Comparison of ENCODE assay signal across 8 cellular contexts in the genomic region with DNA sequence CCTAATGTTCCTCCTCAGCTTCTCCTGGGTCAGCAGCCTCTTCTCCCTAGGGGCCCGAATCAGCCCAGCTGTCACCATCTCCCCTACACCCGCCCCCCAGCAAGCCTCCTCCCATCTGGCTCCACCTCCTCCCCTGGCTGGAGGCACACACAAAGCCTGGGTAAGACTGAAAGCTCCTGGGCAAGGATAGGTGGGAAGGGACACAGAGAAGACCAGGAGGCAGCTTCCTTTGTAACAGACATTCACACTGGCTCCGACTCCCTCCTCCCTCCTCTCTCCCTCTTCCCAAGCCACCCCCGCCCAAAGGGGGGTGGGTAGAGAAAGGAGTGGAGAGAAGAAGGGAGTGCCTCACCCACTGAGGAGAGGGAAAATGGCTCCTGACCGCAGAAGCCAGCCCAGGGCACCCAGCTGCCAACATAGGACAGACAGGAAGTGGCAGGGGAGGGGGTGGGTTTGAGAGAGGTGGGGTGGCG. TPM values are rescaled to one million over a fixed set of nuclear protein-coding genes. Genes with fewer than 3 reads are reported as not detected.
DNase-seq lines count a peak whose midpoint lies in the region; TF ChIP-seq lines count a peak whose summit lies in the region.

No MANE protein-coding gene starts in this region.

- peaks cover 10 to 44% (median 28%) of the 10 kb centered on the region in 3 donors for H3K36me3 ChIP-seq in tibial nerve

- WGBS in tibial nerve, 2 donors = 15 to 23% methylated on average over 6 of the region's 6 CpGs

- TF ChIP-seq EP300 in tibial nerve (IDR thresholded peaks at IDR 0.05) = no peak

- H3K27me3 ChIP-seq in layer of hippocampus (ENCODE audit: control insufficient read depth, insufficient read depth, low read length) = no peaks in the 10 kb centered on the region
- H3K27me3 ChIP-seq in tibial nerve = no peaks in the 10 kb centered on the region

- no peak for TF ChIP-seq POLR2A in tibial nerve (IDR thresholded peaks at IDR 0.05)

- peaks cover 3 to 58% (median 40%) of the 10 kb centered on the region in 4 donors for H3K4me1 ChIP-seq in tibial nerve

- in situ Hi-C loops in astrocyte of the spinal cord (cut with HindIII; ENCODE audit: low sequenced_read_pairs) = no loop called here

- DNase-seq in DMS 273 treated with DMSO at 0.1 percent for 48 hours (lab: John Stamatoyannopoulos, UW) (peak; percentile 25), NCI-H2227 treated with DMSO at 0.1 percent for 48 hours (lab: John Stamatoyannopoulos, UW) (peak; percentile 30), astrocyte of the spinal cord (ENCODE audit: low read depth, low spot score) (peak; percentile 20), tibial nerve (ENCODE audit: low spot score in 2 of 2) (no peak), NCI-H146 treated with DMSO at 0.1 percent for 48 hours (lab: John Stamatoyannopoulos, UW; ENCODE audit: unreplicated experiment) (no peak), NCI-H1436 (lab: John Stamatoyannopoulos, UW) (no peak)
- DNase-seq in stimulated activated CD4-positive, alpha-beta T cell treated with anti-CD3 and anti-CD28 coated beads, Interleukin-12 subunit alpha, Interleukin-12 subunit beta, amount 100 ng/mL, for 4 hours = no peak

- H3K4me3 ChIP-seq in astrocyte of the spinal cord (ENCODE audit: low read depth, low read length) (no peak overlapping the region), tibial nerve (peak overlapping the region in 1 of 4 donors; percentile 11)

- TF ChIP-seq CTCF in astrocyte of the spinal cord (IDR thresholded peaks at IDR 0.05; ENCODE audit: low read depth, low read length) (no peak), tibial nerve (IDR thresholded peaks at IDR 0.05) (no peak)

- H3K9me3 ChIP-seq in tibial nerve = no peaks in the 10 kb centered on the region

- H3K27ac ChIP-seq in layer of hippocampus (ENCODE audit: low read depth, low read length) (peak overlapping the region; percentile 8), tibial nerve (peak overlapping the region in 3 of 4 donors; percentile 59 to 100 (median 97))

RNA-seq across cellular contexts. Expression of gene CHD4, which starts 4.0 kb away (rescaled TPM):
- total RNA-seq in tibial nerve = 100 to 1,000 TPM; 192 to 256 (median 242) TPM

RNA-seq across cellular contexts. Expression of gene LPAR5, which starts 32.6 kb away (rescaled TPM):
- 10 to 100 TPM in 1 of 4 donors, 1 to 10 TPM in 3; 1.8 to 11.4 (median 3.2) TPM for total RNA-seq in tibial nerve

RNA-seq across cellular contexts. Expression of gene NOP2, which starts 35.0 kb away (rescaled TPM):
- 10 to 100 TPM; 16.1 to 30.9 (median 24.3) TPM for total RNA-seq in tibial nerve

RNA-seq across cellular contexts. Expression of gene ACRBP, which starts 44.1 kb away (rescaled TPM):
- 1 to 10 TPM in 3 of 4 donors, under 1 TPM in 1; 0.30 to 2.4 (median 2.0) TPM for total RNA-seq in tibial nerve

RNA-seq across cellular contexts. Expression of gene IFFO1, which starts 47.3 kb away (rescaled TPM):
- 10 to 100 TPM; 44.6 to 58.6 (median 55.3) TPM for total RNA-seq in tibial nerve

Comparison
In these comparisons a context has a peak if more than half of its experiments do, and no peak if none do; other contexts are left out.
1. DNase-seq: peak in DMS 273 treated with DMSO at 0.1 percent for 48 hours (single experiment), NCI-H2227 treated with DMSO at 0.1 percent for 48 hours (single experiment) and astrocyte of the spinal cord (single experiment); none in tibial nerve (0 of 2), stimulated activated CD4-positive, alpha-beta T cell treated with anti-CD3 and anti-CD28 coated beads, Interleukin-12 subunit alpha, Interleukin-12 subunit beta, amount 100 ng/mL, for 4 hours (single experiment), NCI-H146 treated with DMSO at 0.1 percent for 48 hours (single experiment) and NCI-H1436 (single experiment).